In the genomic region with DNA sequence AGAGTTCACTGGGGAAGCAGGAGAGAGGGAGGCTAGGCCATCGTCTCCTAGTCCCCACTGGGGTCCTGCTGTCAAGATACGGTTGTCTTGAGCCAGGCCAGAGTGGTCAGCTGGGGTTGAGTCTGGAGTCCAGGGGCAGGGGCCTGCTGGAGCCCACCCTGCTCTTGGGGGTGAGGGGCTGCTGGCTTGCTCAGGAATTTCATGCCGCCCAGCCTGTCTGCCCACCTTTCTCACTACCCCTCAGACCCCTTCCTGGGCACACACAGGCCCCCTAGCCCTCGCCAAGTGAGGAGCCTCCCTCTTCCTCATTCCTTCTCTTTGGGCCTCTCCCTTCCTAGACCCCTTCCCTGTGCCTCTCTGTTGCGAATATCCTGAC, we compare ENCODE assay signal across 10 cellular contexts. TPM values are rescaled to one million over a fixed set of nuclear protein-coding genes. Genes with fewer than 3 reads are reported as not detected.
DNase-seq lines count a peak whose midpoint lies in the region; ATAC-seq, FAIRE-seq and TF ChIP-seq lines count a peak whose summit lies in the region.
"Had no signal": no experiment of that assay in that cellular context is flagged by ENCODE, and none has a peak within 500 bp of the region (broad histone marks: within the 10 kb centered on the region; RNA-seq: fewer than 3 reads in every experiment).

No MANE protein-coding gene starts in this region.

- H3K4me1 ChIP-seq in RWPE2 (ENCODE audit: insufficient read depth, poor library complexity, severe bottlenecking), result peaks cover 37% of the 10 kb centered on the region

- DNase-seq in RWPE2 (ENCODE audit: low spot score) (no peak), epithelial cell of proximal tubule (ENCODE audit: low read depth) (no peak), retinal pigment epithelial cell (ENCODE audit: low read depth) (no peak), AG08395 (ENCODE audit: low spot score) (no peak), SKM-1 treated with dmso at 0.1 percent for 144 hours (lab: John Stamatoyannopoulos, UW; ENCODE audit: unreplicated experiment) (no peak), D721Med (ENCODE audit: insufficient read length, low spot score) (no peak)
- DNase-seq: effector memory CD4-positive, alpha-beta T cell; NCI-H2227 treated with DMSO at 0.1 percent for 48 hours had no signal

- TF ChIP-seq CTCF in RWPE2 (IDR thresholded peaks at IDR 0.05; ENCODE audit: poor library complexity, severe bottlenecking), result no peak
- TF ChIP-seq CTCF in epithelial cell of proximal tubule (conservative IDR thresholded peaks at IDR 0.05; ENCODE audit: low read depth, low read length), result no peak
- TF ChIP-seq CTCF in retinal pigment epithelial cell (conservative IDR thresholded peaks at IDR 0.05; ENCODE audit: low read depth, low read length), result no peak
- TF ChIP-seq CTCF in D721Med (IDR thresholded peaks at IDR 0.05; ENCODE audit: insufficient read depth, missing control alignments), result no peak

- ATAC-seq in RWPE2 (ENCODE audit: low read depth) (no peak), GM21423 (IDR thresholded peaks at IDR 0.05; ENCODE audit: unreplicated experiment) (no peak)

- H3K36me3 ChIP-seq in RWPE2 (ENCODE audit: low read depth), result peaks cover 34% of the 10 kb centered on the region

- no peaks in the 10 kb centered on the region for H3K27me3 ChIP-seq in RWPE2 (ENCODE audit: insufficient read depth, poor library complexity, severe bottlenecking)

- H3K27ac ChIP-seq in RWPE2 (ENCODE audit: poor library complexity, severe bottlenecking), result peak overlapping the region; percentile 93

- peak overlapping the region; percentile 86; the same call in 1 of the 2 replicates for H3K4me3 ChIP-seq in GM08714 (ENCODE audit: low read length)
- H3K4me3 ChIP-seq in RWPE2 (ENCODE audit: severe bottlenecking), result peak overlapping the region; percentile 81
- H3K4me3 ChIP-seq in epithelial cell of proximal tubule (ENCODE audit: low read depth, low read length), result peak overlapping the region; percentile 72
- H3K4me3 ChIP-seq in retinal pigment epithelial cell (ENCODE audit: low read length), result peak overlapping the region; percentile 91

- no peak for FAIRE-seq in D721Med (lab: Jason Lieb, UNC)

- H3K9me3 ChIP-seq in RWPE2 (ENCODE audit: severe bottlenecking), result no peaks in the 10 kb centered on the region

RNA-seq across cellular contexts. Expression of gene TRAF7, which starts 1.3 kb away (rescaled TPM):
- total RNA-seq in epithelial cell of proximal tubule, result 48.6 and 63.9 TPM in 2 replicates

RNA-seq across cellular contexts. Expression of gene RAB26, which starts 8.4 kb away (rescaled TPM):
- 2.3 and 11.6 TPM in 2 replicates for total RNA-seq in epithelial cell of proximal tubule

RNA-seq across cellular contexts. Expression of gene PKD1, which starts 21.1 kb away (rescaled TPM):
- total RNA-seq in epithelial cell of proximal tubule, result 50.6 and 80.2 TPM in 2 replicates

RNA-seq across cellular contexts. Expression of gene CASKIN1, which starts 39.6 kb away (rescaled TPM):
- total RNA-seq in epithelial cell of proximal tubule, result 0.07 and 0.12 TPM in 2 replicates

RNA-seq across cellular contexts. Expression of gene MLST8, which starts 48.4 kb away (rescaled TPM):
- total RNA-seq in epithelial cell of proximal tubule, result 98.2 and 134 TPM in 2 replicates
